Comparison of ENCODE assay signal across 8 cellular contexts in the genomic region with DNA sequence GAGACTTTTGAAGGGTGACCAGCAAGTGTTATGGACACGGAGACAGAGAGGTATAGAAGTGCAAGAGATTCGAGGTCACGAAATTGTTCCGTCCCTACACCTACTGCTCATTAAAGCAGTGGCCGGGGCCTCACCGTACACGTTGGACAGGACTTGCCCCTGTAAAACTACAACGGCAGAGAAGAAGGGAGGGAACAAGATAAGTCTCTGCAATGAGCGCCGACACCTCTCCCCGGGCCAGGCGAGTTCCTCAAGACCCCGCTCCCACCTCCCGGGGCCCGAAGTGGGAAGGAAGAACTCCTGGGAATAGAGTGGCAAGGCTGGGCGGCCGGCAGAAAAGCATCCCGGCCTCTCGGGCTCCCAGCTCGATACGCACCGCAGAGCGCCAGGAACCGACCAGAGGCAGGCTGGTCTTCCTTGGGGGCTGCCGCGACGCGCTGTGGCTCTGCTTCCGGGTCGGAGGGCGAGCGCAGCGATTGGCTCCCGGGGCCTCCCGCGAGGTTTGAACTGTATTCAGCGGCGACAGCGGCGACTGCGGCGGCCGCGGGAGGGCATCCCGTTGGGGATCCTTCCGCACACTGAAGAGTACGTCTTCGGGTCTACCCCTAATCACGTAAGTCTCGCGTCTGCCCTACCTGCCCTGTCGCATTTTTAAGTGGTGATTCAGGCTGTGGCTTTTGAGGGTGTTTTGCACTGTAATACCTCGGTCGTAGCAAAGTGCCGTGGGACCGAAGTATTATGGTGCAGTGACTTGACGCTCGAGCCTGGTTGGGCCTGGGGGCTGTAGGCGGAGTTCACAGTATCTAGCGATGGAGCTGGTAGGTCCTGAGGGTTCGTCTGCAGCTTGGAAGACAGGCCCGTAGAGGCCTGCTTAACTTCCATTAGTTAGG. TPM values are rescaled to one million over a fixed set of nuclear protein-coding genes. Genes with fewer than 3 reads are reported as not detected.
DNase-seq lines count a peak whose midpoint lies in the region; ATAC-seq and TF ChIP-seq lines count a peak whose summit lies in the region.

Gene NUP37 (minus strand): TSS at position 441 of the 890 bp plus-strand sequence. CDS start 1,596 bp downstream, outside the sequence.
Gene PARPBP (plus strand): TSS at position 510 of the 890 bp plus-strand sequence. CDS start 3,706 bp downstream, outside the sequence.

- H3K36me3 ChIP-seq in spleen: peaks cover 0 to 39% (median 20%) of the 10 kb centered on the region in 6 donors

- intact Hi-C loops in spleen (cut with DNase I; ENCODE audit: low total_unique reads): loop anchor here (10.0 kb wide), 1 partner anchor 55 kb away; the partner anchor contains the start of gene WASHC3

- H3K9me3 Mint-ChIP-seq in WTC11: no peaks in the 10 kb centered on the region

- TF ChIP-seq CTCF in WTC11 (IDR thresholded peaks at IDR 0.05) (no peak), spleen (IDR thresholded peaks at IDR 0.05 in 8 of 11, conservative IDR thresholded peaks at IDR 0.05 in 3 of 11) (peak in 5 of 11 experiments; percentile 10 to 43 (median 37))

- no peaks in the 10 kb centered on the region for H3K27me3 Mint-ChIP-seq in WTC11 (ENCODE audit: low read depth)

- peak within 1 kb of the TSS; percentile 94 for H3K4me3 Mint-ChIP-seq in WTC11

- peak within 1 kb of the TSS; percentile 56 to 82 (median 70) for H3K4me3 ChIP-seq in spleen

- H3K4me1 ChIP-seq in spleen: peaks cover 10 to 41% (median 23%) of the 10 kb centered on the region in 6 donors

- peaks cover 14% of the 10 kb centered on the region for H3K4me1 Mint-ChIP-seq in WTC11

- TF ChIP-seq POLR2A in spleen (IDR thresholded peaks at IDR 0.05): peak in 2 of 3 donors; percentile 41 to 72

- CTCF ChIA-PET in WTC11 (lab: Charles Lee): interaction anchor here (0.5 to 1.7 kb wide), 3 partner anchors 180 to 1378 kb away, joined by 3 to 7 read pairs (median 5); no protein-coding TSS in a partner anchor

- H3K36me3 Mint-ChIP-seq in WTC11: peaks cover 38% of the 10 kb centered on the region

- peak within 1 kb of the TSS; percentile 98 for H3K27ac Mint-ChIP-seq in WTC11

- POLR2A ChIA-PET in WTC11 (lab: Charles Lee): interaction anchor here (1.5 kb wide), 1 partner anchor 58 kb away, joined by 3 read pairs; the partner anchor contains the start of gene WASHC3

- ATAC-seq in GM18873 (IDR thresholded peaks at IDR 0.05; ENCODE audit: low FRiP score, unreplicated experiment) (peak; percentile 92), HG03139 (IDR thresholded peaks at IDR 0.05; ENCODE audit: unreplicated experiment) (peak; percentile 99), WTC11 (peak; percentile 94)

- 0 to 1% (median 0%) methylated on average over 56 to 62 of the region's 62 CpGs for WGBS in spleen, 5 donors

- H3K27me3 ChIP-seq in spleen (replicated peaks in 1 of 7): no peaks in the 10 kb centered on the region

- DNase-seq in AG08395 (ENCODE audit: low spot score): peak; percentile 94
- peak; percentile 86 for DNase-seq in NCI-H2227 treated with DMSO at 0.1 percent for 48 hours (lab: John Stamatoyannopoulos, UW)
- DNase-seq in WTC11 (ENCODE audit: low spot score): peak; percentile 93
- peak; percentile 32 to 94 (median 83) for DNase-seq in caudate nucleus (lab: John Stamatoyannopoulos, UW)
- DNase-seq in inferior parietal cortex (ENCODE audit: extremely low spot score): peak; percentile 95
- DNase-seq in spleen: peak; percentile 97

- H3K27ac ChIP-seq in caudate nucleus (ENCODE audit: low read depth, low read length): peak within 1 kb of the TSS; percentile 52
- H3K27ac ChIP-seq in spleen: peak within 1 kb of the TSS; percentile 78 to 91 (median 86)

- no peaks in the 10 kb centered on the region for H3K9me3 ChIP-seq in spleen

TF ChIP-seq in WTC11, 78 proteins besides CTCF, POLR2A, EP300 and RAD21 (continues in another document):
- no peak for TF ChIP-seq TEAD4 (CRISPR knock-in tag; IDR thresholded peaks at IDR 0.05)
- TF ChIP-seq HMGA2 (CRISPR knock-in tag; IDR thresholded peaks at IDR 0.05): no peak
- TF ChIP-seq FOXP1 (CRISPR knock-in tag; IDR thresholded peaks at IDR 0.05; ENCODE audit: borderline replicate concordance): peak; percentile 71; the same call in 1 of the 2 replicates
- peak; percentile 34; the same call in 1 of the 2 replicates for TF ChIP-seq USF1 (CRISPR knock-in tag; IDR thresholded peaks at IDR 0.05)
- TF ChIP-seq GABPB1 (CRISPR knock-in tag; IDR thresholded peaks at IDR 0.05): peak; percentile 93
- TF ChIP-seq ZNF396 (CRISPR knock-in tag; IDR thresholded peaks at IDR 0.05; ENCODE audit: borderline replicate concordance): no peak
- peak; percentile 95 for TF ChIP-seq MYBL2 (CRISPR knock-in tag; IDR thresholded peaks at IDR 0.05)
- TF ChIP-seq SMAD3 (CRISPR knock-in tag; IDR thresholded peaks at IDR 0.05; ENCODE audit: borderline replicate concordance): 0 out of 2 replicates have a peak, but pooled peaks have one; percentile 18
- TF ChIP-seq ESRRA (CRISPR knock-in tag; IDR thresholded peaks at IDR 0.05; ENCODE audit: borderline replicate concordance): 0 out of 2 replicates have a peak, but pooled peaks have one; percentile 20
- TF ChIP-seq ZNF232 (CRISPR knock-in tag; IDR thresholded peaks at IDR 0.05): peak; percentile 66; the same call in 1 of the 2 replicates
- TF ChIP-seq CREB1 (CRISPR knock-in tag; IDR thresholded peaks at IDR 0.05): peak; percentile 62; the same call in 1 of the 2 replicates
- TF ChIP-seq, protein P1, sequence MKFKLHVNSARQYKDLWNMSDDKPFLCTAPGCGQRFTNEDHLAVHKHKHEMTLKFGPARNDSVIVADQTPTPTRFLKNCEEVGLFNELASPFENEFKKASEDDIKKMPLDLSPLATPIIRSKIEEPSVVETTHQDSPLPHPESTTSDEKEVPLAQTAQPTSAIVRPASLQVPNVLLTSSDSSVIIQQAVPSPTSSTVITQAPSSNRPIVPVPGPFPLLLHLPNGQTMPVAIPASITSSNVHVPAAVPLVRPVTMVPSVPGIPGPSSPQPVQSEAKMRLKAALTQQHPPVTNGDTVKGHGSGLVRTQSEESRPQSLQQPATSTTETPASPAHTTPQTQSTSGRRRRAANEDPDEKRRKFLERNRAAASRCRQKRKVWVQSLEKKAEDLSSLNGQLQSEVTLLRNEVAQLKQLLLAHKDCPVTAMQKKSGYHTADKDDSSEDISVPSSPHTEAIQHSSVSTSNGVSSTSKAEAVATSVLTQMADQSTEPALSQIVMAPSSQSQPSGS (CRISPR knock-in tag; IDR thresholded peaks at IDR 0.05; ENCODE audit: borderline replicate concordance, low read depth): no peak
- TF ChIP-seq, protein P2, sequence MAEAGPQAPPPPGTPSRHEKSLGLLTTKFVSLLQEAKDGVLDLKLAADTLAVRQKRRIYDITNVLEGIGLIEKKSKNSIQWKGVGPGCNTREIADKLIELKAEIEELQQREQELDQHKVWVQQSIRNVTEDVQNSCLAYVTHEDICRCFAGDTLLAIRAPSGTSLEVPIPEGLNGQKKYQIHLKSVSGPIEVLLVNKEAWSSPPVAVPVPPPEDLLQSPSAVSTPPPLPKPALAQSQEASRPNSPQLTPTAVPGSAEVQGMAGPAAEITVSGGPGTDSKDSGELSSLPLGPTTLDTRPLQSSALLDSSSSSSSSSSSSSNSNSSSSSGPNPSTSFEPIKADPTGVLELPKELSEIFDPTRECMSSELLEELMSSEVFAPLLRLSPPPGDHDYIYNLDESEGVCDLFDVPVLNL (CRISPR knock-in tag; IDR thresholded peaks at IDR 0.05; ENCODE audit: borderline replicate concordance, low read depth): peak; percentile 96
- peak; percentile 79 for TF ChIP-seq NFYB (CRISPR knock-in tag; conservative IDR thresholded peaks at IDR 0.05; ENCODE audit: low read depth)
- peak; percentile 72 for TF ChIP-seq TEAD1 (CRISPR knock-in tag; IDR thresholded peaks at IDR 0.05)
- TF ChIP-seq GRHL2 (CRISPR knock-in tag; IDR thresholded peaks at IDR 0.05; ENCODE audit: insufficient replicate concordance, severe bottlenecking): no peak
- TF ChIP-seq, protein P3, sequence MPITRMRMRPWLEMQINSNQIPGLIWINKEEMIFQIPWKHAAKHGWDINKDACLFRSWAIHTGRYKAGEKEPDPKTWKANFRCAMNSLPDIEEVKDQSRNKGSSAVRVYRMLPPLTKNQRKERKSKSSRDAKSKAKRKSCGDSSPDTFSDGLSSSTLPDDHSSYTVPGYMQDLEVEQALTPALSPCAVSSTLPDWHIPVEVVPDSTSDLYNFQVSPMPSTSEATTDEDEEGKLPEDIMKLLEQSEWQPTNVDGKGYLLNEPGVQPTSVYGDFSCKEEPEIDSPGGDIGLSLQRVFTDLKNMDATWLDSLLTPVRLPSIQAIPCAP (CRISPR knock-in tag; IDR thresholded peaks at IDR 0.05): no peak
- no peak for TF ChIP-seq AR (CRISPR knock-in tag; IDR thresholded peaks at IDR 0.05)

RNA-seq across cellular contexts. Expression of gene NUP37, which starts in this region (rescaled TPM):
- 58.4 to 60.0 TPM (median 58.8 TPM) in 3 replicates for total RNA-seq in WTC11 (2021)
- 10 to 100 TPM; 14.8 to 26.5 (median 19.2) TPM for total RNA-seq in spleen
- 10 to 100 TPM; 11.2 to 23.0 (median 18.1) TPM for polyA plus RNA-seq in spleen

RNA-seq across cellular contexts. Expression of gene PARPBP, which starts in this region (rescaled TPM):
- total RNA-seq in WTC11 (2021): 18.9 to 20.5 TPM (median 19.2 TPM) in 3 replicates
- total RNA-seq in spleen: 1 to 10 TPM; 2.9 to 7.7 (median 5.8) TPM
- polyA plus RNA-seq in spleen: 1 to 10 TPM; 3.0 to 4.8 (median 3.3) TPM

Comparison
In these comparisons a context has a peak if more than half of its experiments do, and no peak if none do; other contexts are left out.
1. Peak in every context shown above with its lines: DNase-seq, ATAC-seq, H3K4me3 ChIP-seq and H3K27ac ChIP-seq.